Comparison of ENCODE assay signal across 1 cellular context in genomic region chr12:83015390-83016225, GRCh38.
TF ChIP-seq lines count a peak whose summit lies in the region.

No MANE protein-coding gene starts in this region.

TF ChIP-seq in IMR-90, 13 proteins besides CTCF, POLR2A, EP300 and RAD21 (continued from another document):
- no peak for TF ChIP-seq MAFK (IDR thresholded peaks at IDR 0.05; ENCODE audit: low read depth, low read length)
- TF ChIP-seq SMC3 (IDR thresholded peaks at IDR 0.05; ENCODE audit: low read depth, low read length): no peak
- no peak for TF ChIP-seq RCOR1 (IDR thresholded peaks at IDR 0.05; ENCODE audit: insufficient replicate concordance, low read length)
- no peak for TF ChIP-seq BHLHE40 (IDR thresholded peaks at IDR 0.05; ENCODE audit: low read depth, low read length)
